Comparison of ENCODE assay signal across 9 cellular contexts in the genomic region with DNA sequence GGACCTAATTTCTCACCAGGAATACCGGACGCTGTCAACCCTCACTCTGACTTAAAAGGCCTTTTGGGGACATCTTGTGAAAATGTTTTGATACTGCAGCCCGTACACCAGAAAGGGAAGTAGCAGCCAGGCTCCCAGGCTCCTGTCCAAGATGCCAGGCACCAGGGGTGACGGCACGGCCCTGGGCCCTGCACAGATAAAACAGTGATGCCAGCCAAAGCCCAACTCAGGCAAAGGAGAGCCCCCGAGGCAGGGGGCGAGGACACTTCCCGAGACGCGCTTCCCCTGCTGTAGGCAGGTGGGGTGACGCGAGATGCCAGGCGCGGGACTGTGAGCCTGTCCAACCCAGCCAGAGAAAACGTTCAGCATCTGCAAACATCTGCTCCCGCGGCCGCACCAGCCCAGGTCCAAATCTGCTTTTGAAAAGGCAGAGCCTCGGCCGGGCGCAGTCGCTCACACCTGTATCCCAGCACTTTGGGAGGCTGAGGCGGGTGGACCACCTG. TPM values are rescaled to one million over a fixed set of nuclear protein-coding genes. Genes with fewer than 3 reads are reported as not detected.
DNase-seq lines count a peak whose midpoint lies in the region; ATAC-seq and TF ChIP-seq lines count a peak whose summit lies in the region.
"Had no signal": no experiment of that assay in that cellular context is flagged by ENCODE, and none has a peak within 500 bp of the region (broad histone marks: within the 10 kb centered on the region; RNA-seq: fewer than 3 reads in every experiment).

No MANE protein-coding gene starts in this region.

- TF ChIP-seq CTCF in OCI-LY7 (conservative IDR thresholded peaks at IDR 0.05; ENCODE audit: low read length) (peak; percentile 73), fibroblast of pulmonary artery (IDR thresholded peaks at IDR 0.05; ENCODE audit: low read length, missing control alignments) (no peak), sigmoid colon (IDR thresholded peaks at IDR 0.05) (no peak), colonic mucosa (IDR thresholded peaks at IDR 0.05) (no peak)

- H4K20me1 ChIP-seq in OCI-LY7 (ENCODE audit: insufficient read depth, low read length) = no peaks in the 10 kb centered on the region

- WGBS in sigmoid colon, 2 donors = 59 to 61% methylated on average over 23 of the region's 23 CpGs

- no peaks in the 10 kb centered on the region for H3K9me2 ChIP-seq in OCI-LY7 (ENCODE audit: insufficient read depth, low read length)

- no peaks in the 10 kb centered on the region for H3K27me3 ChIP-seq in sigmoid colon
- no peaks in the 10 kb centered on the region for H3K27me3 ChIP-seq in colonic mucosa

- H3K9me3 ChIP-seq in OCI-LY7 (ENCODE audit: low read length) (no peaks in the 10 kb centered on the region), sigmoid colon (no peaks in the 10 kb centered on the region), colonic mucosa (no peaks in the 10 kb centered on the region)

- CTCF ChIA-PET in OCI-LY7 (lab: Charles Lee; ENCODE audit: unreplicated experiment) = interaction anchor here (1.2 kb wide), 1 partner anchor 152 kb away, joined by 4 read pairs; no protein-coding TSS in a partner anchor

- H3K4me2 ChIP-seq in OCI-LY7 (ENCODE audit: low read length) = peak overlapping the region; percentile 30; the same call in 1 of the 2 replicates
- H3K4me2 ChIP-seq: KMS-11 had no signal

- peak overlapping the region in 1 of 10 donors; percentile 67 for H3K27ac Mint-ChIP-seq in naive thymus-derived CD8-positive, alpha-beta T cell

- H3K36me3 ChIP-seq in OCI-LY7 (ENCODE audit: insufficient read depth, low read length) (peaks cover 1% of the 10 kb centered on the region; the same call in 1 of the 2 replicates), sigmoid colon (peaks cover 0 to 3% (median 0%) of the 10 kb centered on the region in 4 donors), colonic mucosa (no peaks in the 10 kb centered on the region)

- BruUV-seq in OCI-LY7 (replicated peaks; lab: Mats Ljungman, UMichigan) = no TSS peak

- TF ChIP-seq EP300 in sigmoid colon (IDR thresholded peaks at IDR 0.05) = no peak

- 0 out of 2 replicates have a peak overlapping the region, but pooled peaks have one; percentile 23 for H2AFZ ChIP-seq in OCI-LY7 (ENCODE audit: low read length)

- no peak overlapping the region for H3K27ac ChIP-seq in OCI-LY7 (ENCODE audit: low read depth, low read length, poor library complexity, severe bottlenecking)
- H3K27ac ChIP-seq in sigmoid colon = peak overlapping the region in 2 of 4 donors; percentile 11 to 45
- H3K27ac ChIP-seq in colonic mucosa = no peak overlapping the region
- H3K27ac ChIP-seq: KMS-11 had no signal

- H3K4me3 Mint-ChIP-seq in naive thymus-derived CD8-positive, alpha-beta T cell = no peak overlapping the region

- H3K9ac ChIP-seq in colonic mucosa (ENCODE audit: low read depth in 2 of 2, low read length in 2 of 2) = no peak overlapping the region
- H3K9ac ChIP-seq: KMS-11 had no signal

- H3K9me3 Mint-ChIP-seq in naive thymus-derived CD8-positive, alpha-beta T cell = no peaks in the 10 kb centered on the region

- H3K4me1 ChIP-seq in OCI-LY7 (ENCODE audit: insufficient read depth, low read length, poor library complexity, severe bottlenecking) (peaks cover 42% of the 10 kb centered on the region), sigmoid colon (peaks cover 0 to 8% (median 4%) of the 10 kb centered on the region in 4 donors), colonic mucosa (no peaks in the 10 kb centered on the region)

- intact Hi-C loops in OCI-LY7 (cut with micrococcal nuclease; ENCODE audit: unreplicated experiment) (loop anchor here (5.0 kb wide), 1 partner anchor 152 kb away; no protein-coding TSS in a partner anchor), sigmoid colon (cut with DNase I) (no loop called here), colonic mucosa (cut with DNase I) (no loop called here)

- DNase-seq in OCI-LY7 (ENCODE audit: low spot score) (peak; percentile 53), fibroblast of pulmonary artery (ENCODE audit: low read depth) (peak; percentile 27), sigmoid colon (peak; percentile 75), COLO829 (ENCODE audit: low spot score) (no peak), colonic mucosa (no peak)
- no peak for DNase-seq in naive thymus-derived CD8-positive, alpha-beta T cell

- H3K36me3 Mint-ChIP-seq in naive thymus-derived CD8-positive, alpha-beta T cell = no peaks in the 10 kb centered on the region

- H3K27me3 Mint-ChIP-seq in naive thymus-derived CD8-positive, alpha-beta T cell = peaks cover 0 to 2% (median 0%) of the 10 kb centered on the region in 5 donors

- ATAC-seq in GM21529 (IDR thresholded peaks at IDR 0.05; ENCODE audit: unreplicated experiment) = peak; percentile 42
- no peak for ATAC-seq in HG03457 (IDR thresholded peaks at IDR 0.05; ENCODE audit: unreplicated experiment)
- ATAC-seq in naive thymus-derived CD8-positive, alpha-beta T cell = no peak

- no peaks in the 10 kb centered on the region for H3K79me2 ChIP-seq in OCI-LY7 (ENCODE audit: insufficient read depth, low read depth, low read length)

- POLR2A ChIA-PET in OCI-LY7 (lab: Charles Lee) = interaction anchor here (0.5 to 1.2 kb wide), 4 partner anchors 16 to 169 kb away, joined by 3 to 4 read pairs (median 3); a partner anchor contains a TSS
- POLR2A ChIA-PET in naive thymus-derived CD8-positive, alpha-beta T cell (lab: Charles Lee) = no interaction called here

- no peak overlapping the region for H3K4me3 ChIP-seq in OCI-LY7 (ENCODE audit: low read depth, low read length, poor library complexity, severe bottlenecking)
- H3K4me3 ChIP-seq in fibroblast of pulmonary artery (replicated peaks; ENCODE audit: low read depth, low read length) = no peak overlapping the region
- H3K4me3 ChIP-seq in sigmoid colon = no peak overlapping the region
- no peak overlapping the region for H3K4me3 ChIP-seq in colonic mucosa

- peaks cover 0 to 8% (median under 1%) of the 10 kb centered on the region in 4 donors for H3K4me1 Mint-ChIP-seq in naive thymus-derived CD8-positive, alpha-beta T cell

- TF ChIP-seq POLR2A in sigmoid colon (IDR thresholded peaks at IDR 0.05) = no peak

RNA-seq across cellular contexts. Expression of a gene that starts 15.7 kb away (rescaled TPM):
- 20.2 and 22.9 TPM in 2 replicates for total RNA-seq in OCI-LY7 (2014; rRNA removed; shearing (Covaris generic))
- total RNA-seq in OCI-LY7 (2022) (20.4 and 24.8 TPM in 2 replicates), sigmoid colon (10 to 100 TPM; 21.6 to 28.2 (median 25.0) TPM), colonic mucosa (10 to 100 TPM; 26.2 to 38.7 TPM)
- 100 to 1,000 TPM in 1 of 3 donors, 10 to 100 TPM in 2; 35.5 to 231 (median 99.7) TPM for polyA plus RNA-seq in sigmoid colon
- total RNA-seq in naive thymus-derived CD8-positive, alpha-beta T cell = 10 to 100 TPM; 41.5 to 47.9 TPM
- 10 to 100 TPM; 33.5 to 59.9 (median 56.0) TPM for polyA plus RNA-seq in naive thymus-derived CD8-positive, alpha-beta T cell

RNA-seq across cellular contexts. Expression of a gene that starts 56.4 kb away (rescaled TPM):
- total RNA-seq in OCI-LY7 (2014; rRNA removed; shearing (Covaris generic)) = 22.9 and 34.9 TPM in 2 replicates
- total RNA-seq in OCI-LY7 (2022) (44.7 and 75.9 TPM in 2 replicates), sigmoid colon (10 to 100 TPM in 2 of 4 donors, 1 to 10 TPM in 2; 4.6 to 15.8 (median 8.1) TPM), colonic mucosa (1 to 10 TPM; 5.7 to 8.2 TPM)
- 1 to 10 TPM; 3.5 to 4.2 (median 3.9) TPM for polyA plus RNA-seq in sigmoid colon
- under 1 TPM in 1 of 2 experiments, not detected in 1; 0.25 TPM for total RNA-seq in naive thymus-derived CD8-positive, alpha-beta T cell
- under 1 TPM in 1 of 3 donors, not detected in 2; 0.11 TPM for polyA plus RNA-seq in naive thymus-derived CD8-positive, alpha-beta T cell

Comparison
In these comparisons a context has a peak if more than half of its experiments do, and no peak if none do; other contexts are left out.
1. DNase-seq: peak in OCI-LY7 (single experiment), fibroblast of pulmonary artery (single experiment) and sigmoid colon (single experiment); none in COLO829 (single experiment), naive thymus-derived CD8-positive, alpha-beta T cell (0 of 10) and colonic mucosa (single experiment).
2. RNA of a gene that starts 56.4 kb away (total RNA-seq): 22.9 to 75.9 TPM in OCI-LY7, 4.6 to 15.8 TPM in sigmoid colon and 5.7 to 8.2 TPM in colonic mucosa; 0.25 TPM in naive thymus-derived CD8-positive, alpha-beta T cell; every median in the first group is over 4 times any median in the second.